Comparison of ENCODE assay signal across 8 cellular contexts in the genomic region with DNA sequence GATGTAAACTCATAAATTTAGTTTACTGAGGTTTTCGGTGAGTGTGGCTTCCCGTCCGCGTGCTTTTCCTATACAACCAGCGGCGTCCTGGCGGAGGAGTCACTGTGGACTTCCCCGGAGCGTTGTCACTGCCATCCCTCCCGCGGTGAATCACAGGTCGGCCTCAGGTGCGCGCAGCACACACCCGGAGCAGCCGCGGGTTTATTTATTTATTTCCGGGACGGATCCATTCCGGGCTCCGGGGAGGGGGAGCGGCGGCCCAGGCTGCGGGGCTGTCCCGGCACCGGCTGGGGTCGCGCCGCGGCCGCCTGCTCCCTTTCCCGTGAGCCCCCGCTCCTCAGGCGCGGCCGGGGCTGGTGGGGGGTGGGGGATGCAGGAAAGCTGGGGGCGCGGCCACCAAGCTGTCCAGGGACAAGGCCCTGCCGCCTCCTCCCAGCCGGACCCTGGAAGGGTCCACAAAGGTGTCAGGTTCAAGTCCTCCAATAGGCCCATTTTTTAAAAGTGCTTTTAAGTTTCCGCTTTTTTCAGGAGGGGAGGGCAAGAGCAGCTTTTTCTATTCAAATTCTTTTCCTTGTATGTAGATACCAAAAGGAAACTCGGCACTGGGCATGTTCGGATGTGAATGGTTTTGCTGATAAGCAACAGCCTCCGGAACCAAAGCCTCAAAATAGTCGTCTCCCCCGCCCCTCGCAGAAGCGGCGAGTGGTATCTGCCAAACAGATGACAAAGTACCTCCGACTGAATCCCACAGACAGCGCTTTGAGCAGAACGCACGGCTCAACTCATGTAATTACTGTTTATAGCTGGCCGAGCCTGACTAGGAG.
DNase-seq lines count a peak whose midpoint lies in the region; ATAC-seq and TF ChIP-seq lines count a peak whose summit lies in the region.

No MANE protein-coding gene starts in this region.

- H3K27me3 ChIP-seq in duodenal mucosa (ENCODE audit: control insufficient read depth in 1 of 2, insufficient read depth in 2 of 2, low read length in 2 of 2) (no peaks in the 10 kb centered on the region), liver (ENCODE audit: control insufficient read depth in 4 of 4, insufficient read depth in 4 of 4, low read length in 3 of 4) (no peaks in the 10 kb centered on the region)

- H3K9me3 ChIP-seq in duodenal mucosa (ENCODE audit: control insufficient read depth in 1 of 2, low read length in 2 of 2), result no peaks in the 10 kb centered on the region
- H3K9me3 ChIP-seq in liver (ENCODE audit: control insufficient read depth in 4 of 4, low read length in 3 of 4), result no peaks in the 10 kb centered on the region

- H3K9ac ChIP-seq in duodenal mucosa (ENCODE audit: low read depth in 1 of 2, low read length in 2 of 2) (peak overlapping the region; percentile 76), liver (ENCODE audit: low read depth in 1 of 2, low read length in 2 of 2) (peak overlapping the region; percentile 79 to 97)

- WGBS in liver, result under 1% methylated on average over 54 of the region's 54 CpGs

- TF ChIP-seq RAD21 in liver (IDR thresholded peaks at IDR 0.05), result peak; percentile 53 to 65

- H3K4me1 ChIP-seq in duodenal mucosa (ENCODE audit: control insufficient read depth in 1 of 2, insufficient read depth in 2 of 2, low read length in 2 of 2), result peaks cover 27 to 31% of the 10 kb centered on the region in 2 donors
- H3K4me1 ChIP-seq in liver (ENCODE audit: control insufficient read depth in 4 of 4, insufficient read depth in 4 of 4, low read length in 3 of 4), result peaks cover 0 to 40% (median 20%) of the 10 kb centered on the region in 4 donors

- H3K36me3 ChIP-seq in duodenal mucosa (ENCODE audit: control insufficient read depth in 1 of 2, insufficient read depth in 2 of 2, low read length in 2 of 2) (no peaks in the 10 kb centered on the region), liver (ENCODE audit: control insufficient read depth in 4 of 4, insufficient read depth in 3 of 4, low read depth in 1 of 4, low read length in 3 of 4) (no peaks in the 10 kb centered on the region)

- H3K9me3 Mint-ChIP-seq in activated CD4-positive, alpha-beta memory T cell treated with anti-CD3 and anti-CD28 coated beads, Interleukin-2, amount 10 ng/mL, durations not matched to agents 7 days and 5 days, result no peaks in the 10 kb centered on the region

- H3K4me1 Mint-ChIP-seq in activated CD4-positive, alpha-beta memory T cell treated with anti-CD3 and anti-CD28 coated beads, Interleukin-2, amount 10 ng/mL, durations not matched to agents 7 days and 5 days, result peaks cover 50% of the 10 kb centered on the region

- peak overlapping the region; percentile 59 for H3K27ac ChIP-seq in duodenal mucosa (ENCODE audit: low read depth, low read length)
- H3K27ac ChIP-seq in liver (ENCODE audit: low read depth in 1 of 2, low read length in 2 of 2), result peak overlapping the region; percentile 92 to 96

- peak overlapping the region; percentile 77 to 83 for H3K4me3 ChIP-seq in duodenal mucosa (ENCODE audit: low read depth in 1 of 2, low read length in 2 of 2)
- H3K4me3 ChIP-seq in liver (ENCODE audit: low read depth in 1 of 3, low read length in 3 of 3), result peak overlapping the region; percentile 82 to 89 (median 84)

- TF ChIP-seq CTCF in liver (IDR thresholded peaks at IDR 0.05; ENCODE audit: low read depth, low read length, missing input control), result no peak

- H3K36me3 Mint-ChIP-seq in activated CD4-positive, alpha-beta memory T cell treated with anti-CD3 and anti-CD28 coated beads, Interleukin-2, amount 10 ng/mL, durations not matched to agents 7 days and 5 days (ENCODE audit: low read depth), result peaks cover 26% of the 10 kb centered on the region

- peak; percentile 47 for ATAC-seq in GM18499 (IDR thresholded peaks at IDR 0.05; ENCODE audit: insufficient read depth, unreplicated experiment)
- peak; percentile 69 for ATAC-seq in HG03378 (IDR thresholded peaks at IDR 0.05; ENCODE audit: unreplicated experiment)
- no peak for ATAC-seq in GM18519 (IDR thresholded peaks at IDR 0.05; ENCODE audit: low FRiP score, unreplicated experiment)

- POLR2A ChIA-PET in activated CD4-positive, alpha-beta memory T cell treated with anti-CD3 and anti-CD28 coated beads, Interleukin-2, amount 10 ng/mL, durations not matched to agents 7 days and 5 days (lab: Charles Lee), result interaction anchor here (0.7 to 2.7 kb wide), 16 partner anchors 10 to 1212 kb away, joined by 3 to 25 read pairs (median 4); no protein-coding TSS in a partner anchor

- peak overlapping the region; percentile 85 for H3K4me3 Mint-ChIP-seq in activated CD4-positive, alpha-beta memory T cell treated with anti-CD3 and anti-CD28 coated beads, Interleukin-2, amount 10 ng/mL, durations not matched to agents 7 days and 5 days

- no peaks in the 10 kb centered on the region for H3K27me3 Mint-ChIP-seq in activated CD4-positive, alpha-beta memory T cell treated with anti-CD3 and anti-CD28 coated beads, Interleukin-2, amount 10 ng/mL, durations not matched to agents 7 days and 5 days

- DNase-seq in NCI-H526 treated with DMSO at 0.1 percent for 48 hours (lab: John Stamatoyannopoulos, UW), result peak; percentile 83
- peak; percentile 91 for DNase-seq in activated CD4-positive, alpha-beta memory T cell treated with anti-CD3 and anti-CD28 coated beads, Interleukin-2, amount 10 ng/mL, durations not matched to agents 7 days and 5 days
- DNase-seq in stimulated activated CD4-positive, alpha-beta T cell treated with anti-CD3 and anti-CD28 coated beads, Interleukin-2, amount 100 ng/mL, for 4 hours (ENCODE audit: low read depth), result peak; percentile 88

- peak overlapping the region; percentile 87 for H3K27ac Mint-ChIP-seq in activated CD4-positive, alpha-beta memory T cell treated with anti-CD3 and anti-CD28 coated beads, Interleukin-2, amount 10 ng/mL, durations not matched to agents 7 days and 5 days

- CTCF ChIA-PET in activated CD4-positive, alpha-beta memory T cell treated with anti-CD3 and anti-CD28 coated beads, Interleukin-2, amount 10 ng/mL, durations not matched to agents 7 days and 5 days (lab: Charles Lee), result interaction anchor here (0.8 to 2.3 kb wide), 4 partner anchors 9 to 174 kb away, joined by 3 to 9 read pairs (median 3); no protein-coding TSS in a partner anchor

TF ChIP-seq in liver, 16 proteins besides CTCF, POLR2A, EP300 and RAD21 (continues in another document):
- TF ChIP-seq GABPA (IDR thresholded peaks at IDR 0.05 in 1 of 2, conservative IDR thresholded peaks at IDR 0.05 in 1 of 2) (peak in 1 of 2 donors; percentile 59), RXRA (IDR thresholded peaks at IDR 0.05) (peak in 1 of 2 donors; percentile 46), HNF4G (IDR thresholded peaks at IDR 0.05) (no peak), HNF4A (conservative IDR thresholded peaks at IDR 0.05) (peak; percentile 36 to 65), EGR1 (IDR thresholded peaks at IDR 0.05; ENCODE audit: low read depth in 2 of 2) (peak in 1 of 2 donors; percentile 26), SP1 (IDR thresholded peaks at IDR 0.05) (peak; percentile 58), TAF1 (conservative IDR thresholded peaks at IDR 0.05) (peak; percentile 93), NR2F2 (IDR thresholded peaks at IDR 0.05) (peak; percentile 63), YY1 (IDR thresholded peaks at IDR 0.05) (peak; percentile 50), FOXA2 (IDR thresholded peaks at IDR 0.05) (peak; percentile 24), JUND (IDR thresholded peaks at IDR 0.05) (peak; percentile 40 to 49)
- TF ChIP-seq, protein P1, sequence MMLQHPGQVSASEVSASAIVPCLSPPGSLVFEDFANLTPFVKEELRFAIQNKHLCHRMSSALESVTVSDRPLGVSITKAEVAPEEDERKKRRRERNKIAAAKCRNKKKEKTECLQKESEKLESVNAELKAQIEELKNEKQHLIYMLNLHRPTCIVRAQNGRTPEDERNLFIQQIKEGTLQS (IDR thresholded peaks at IDR 0.05), result no peak
- TF ChIP-seq, protein P2, sequence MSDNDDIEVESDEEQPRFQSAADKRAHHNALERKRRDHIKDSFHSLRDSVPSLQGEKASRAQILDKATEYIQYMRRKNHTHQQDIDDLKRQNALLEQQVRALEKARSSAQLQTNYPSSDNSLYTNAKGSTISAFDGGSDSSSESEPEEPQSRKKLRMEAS (IDR thresholded peaks at IDR 0.05), result peak; percentile 23
- TF ChIP-seq, protein P3, sequence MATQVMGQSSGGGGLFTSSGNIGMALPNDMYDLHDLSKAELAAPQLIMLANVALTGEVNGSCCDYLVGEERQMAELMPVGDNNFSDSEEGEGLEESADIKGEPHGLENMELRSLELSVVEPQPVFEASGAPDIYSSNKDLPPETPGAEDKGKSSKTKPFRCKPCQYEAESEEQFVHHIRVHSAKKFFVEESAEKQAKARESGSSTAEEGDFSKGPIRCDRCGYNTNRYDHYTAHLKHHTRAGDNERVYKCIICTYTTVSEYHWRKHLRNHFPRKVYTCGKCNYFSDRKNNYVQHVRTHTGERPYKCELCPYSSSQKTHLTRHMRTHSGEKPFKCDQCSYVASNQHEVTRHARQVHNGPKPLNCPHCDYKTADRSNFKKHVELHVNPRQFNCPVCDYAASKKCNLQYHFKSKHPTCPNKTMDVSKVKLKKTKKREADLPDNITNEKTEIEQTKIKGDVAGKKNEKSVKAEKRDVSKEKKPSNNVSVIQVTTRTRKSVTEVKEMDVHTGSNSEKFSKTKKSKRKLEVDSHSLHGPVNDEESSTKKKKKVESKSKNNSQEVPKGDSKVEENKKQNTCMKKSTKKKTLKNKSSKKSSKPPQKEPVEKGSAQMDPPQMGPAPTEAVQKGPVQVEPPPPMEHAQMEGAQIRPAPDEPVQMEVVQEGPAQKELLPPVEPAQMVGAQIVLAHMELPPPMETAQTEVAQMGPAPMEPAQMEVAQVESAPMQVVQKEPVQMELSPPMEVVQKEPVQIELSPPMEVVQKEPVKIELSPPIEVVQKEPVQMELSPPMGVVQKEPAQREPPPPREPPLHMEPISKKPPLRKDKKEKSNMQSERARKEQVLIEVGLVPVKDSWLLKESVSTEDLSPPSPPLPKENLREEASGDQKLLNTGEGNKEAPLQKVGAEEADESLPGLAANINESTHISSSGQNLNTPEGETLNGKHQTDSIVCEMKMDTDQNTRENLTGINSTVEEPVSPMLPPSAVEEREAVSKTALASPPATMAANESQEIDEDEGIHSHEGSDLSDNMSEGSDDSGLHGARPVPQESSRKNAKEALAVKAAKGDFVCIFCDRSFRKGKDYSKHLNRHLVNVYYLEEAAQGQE (IDR thresholded peaks at IDR 0.05), result peak; percentile 90
